Comparison of ENCODE assay signal across 11 cellular contexts in genomic region chr9:117144-117994, GRCh38. TPM values are rescaled to one million over a fixed set of nuclear protein-coding genes. Genes with fewer than 3 reads are reported as not detected.
DNase-seq lines count a peak whose midpoint lies in the region; ATAC-seq and TF ChIP-seq lines count a peak whose summit lies in the region.
"Not testable (repeated sequence)": the region's sequence is repeated elsewhere in the genome, so short reads cannot be mapped to it uniquely, and the experiment has no call there.
"Had no signal": no experiment of that assay in that cellular context is flagged by ENCODE, and none has a peak within 500 bp of the region (broad histone marks: within the 10 kb centered on the region; RNA-seq: fewer than 3 reads in every experiment).

No MANE protein-coding gene starts in this region.

- H3K9ac ChIP-seq in HUES64 (ENCODE audit: low read depth, low read length), result not testable (repeated sequence)

- not testable (repeated sequence) for H3K9me3 Mint-ChIP-seq in activated CD4-positive, alpha-beta T cell treated with anti-CD3 and anti-CD28 coated beads, Interleukin-2, amount 10 ng/mL, durations not matched to agents 7 days and 5 days; activated T-helper 17 cell treated with anti-CD3 and anti-CD28 coated beads, Interleukin-2, amount 50 U/mL, for 72 hours; central memory CD8-positive, alpha-beta T cell; natural killer cell

- intact Hi-C loops in natural killer cell (cut with micrococcal nuclease); spleen (cut with DNase I; ENCODE audit: low total_unique reads): not testable (repeated sequence)

- TF ChIP-seq POLR2A in spleen (IDR thresholded peaks at IDR 0.05), result not testable (repeated sequence)

- CTCF ChIA-PET in activated CD4-positive, alpha-beta T cell treated with anti-CD3 and anti-CD28 coated beads, Interleukin-2, amount 10 ng/mL, durations not matched to agents 7 days and 5 days (lab: Charles Lee), result not testable (repeated sequence)

- peak overlapping the region; percentile 50 for H3K4me3 Mint-ChIP-seq in activated CD4-positive, alpha-beta T cell treated with anti-CD3 and anti-CD28 coated beads, Interleukin-2, amount 10 ng/mL, durations not matched to agents 7 days and 5 days
- H3K4me3 Mint-ChIP-seq in activated T-helper 17 cell treated with anti-CD3 and anti-CD28 coated beads, Interleukin-2, amount 50 U/mL, for 72 hours, result peak overlapping the region; percentile 62
- H3K4me3 Mint-ChIP-seq in central memory CD8-positive, alpha-beta T cell, result peak overlapping the region; percentile 54
- peak overlapping the region; percentile 73 for H3K4me3 Mint-ChIP-seq in natural killer cell

- DNase-seq in activated CD4-positive, alpha-beta T cell treated with anti-CD3 and anti-CD28 coated beads, Interleukin-2, amount 10 ng/mL, durations not matched to agents 7 days and 5 days, result peak; percentile 40
- not testable (repeated sequence) for DNase-seq in central memory CD8-positive, alpha-beta T cell (ENCODE audit: low spot score in 2 of 2); iPS DF 6.9 (ENCODE audit: low read depth, low spot score); natural killer cell
- DNase-seq in spleen, result peak; percentile 84

- peaks cover 62% of the 10 kb centered on the region for H3K27me3 ChIP-seq in HUES64 (ENCODE audit: insufficient read depth, low read length)
- H3K27me3 ChIP-seq in iPS DF 6.9 (ENCODE audit: control insufficient read depth, insufficient read depth, low read length), result peaks cover 37% of the 10 kb centered on the region
- peaks cover 15 to 60% (median 48%) of the 10 kb centered on the region in 7 donors for H3K27me3 ChIP-seq in spleen (replicated peaks in 1 of 7)

- H3K27ac ChIP-seq in HUES64 (ENCODE audit: low read depth, low read length); iPS DF 6.9 (ENCODE audit: low read length); spleen: not testable (repeated sequence)

- POLR2A ChIA-PET in activated CD4-positive, alpha-beta T cell treated with anti-CD3 and anti-CD28 coated beads, Interleukin-2, amount 10 ng/mL, durations not matched to agents 7 days and 5 days (lab: Charles Lee), result not testable (repeated sequence)

- not testable (repeated sequence) for H3K36me3 ChIP-seq in HUES64 (ENCODE audit: insufficient read depth, low read length); iPS DF 6.9 (ENCODE audit: control insufficient read depth, insufficient read depth, low read length); spleen

- not testable (repeated sequence) for TF ChIP-seq CTCF in natural killer cell (IDR thresholded peaks at IDR 0.05); spleen (IDR thresholded peaks at IDR 0.05 in 8 of 11, conservative IDR thresholded peaks at IDR 0.05 in 3 of 11)

- H3K9me3 ChIP-seq in HUES64 (ENCODE audit: insufficient read depth, low read depth, low read length); iPS DF 6.9 (ENCODE audit: control insufficient read depth, insufficient read depth, low read length); spleen: not testable (repeated sequence)

- H3K36me3 Mint-ChIP-seq in activated CD4-positive, alpha-beta T cell treated with anti-CD3 and anti-CD28 coated beads, Interleukin-2, amount 10 ng/mL, durations not matched to agents 7 days and 5 days (ENCODE audit: low read depth); natural killer cell: not testable (repeated sequence)
- H3K36me3 Mint-ChIP-seq in activated T-helper 17 cell treated with anti-CD3 and anti-CD28 coated beads, Interleukin-2, amount 50 U/mL, for 72 hours (ENCODE audit: low read depth), result peaks cover 25% of the 10 kb centered on the region
- peaks cover 16% of the 10 kb centered on the region for H3K36me3 Mint-ChIP-seq in central memory CD8-positive, alpha-beta T cell (ENCODE audit: insufficient read depth)

- H3K27ac Mint-ChIP-seq in activated CD4-positive, alpha-beta T cell treated with anti-CD3 and anti-CD28 coated beads, Interleukin-2, amount 10 ng/mL, durations not matched to agents 7 days and 5 days, result peak overlapping the region; percentile 33
- H3K27ac Mint-ChIP-seq in activated T-helper 17 cell treated with anti-CD3 and anti-CD28 coated beads, Interleukin-2, amount 50 U/mL, for 72 hours; central memory CD8-positive, alpha-beta T cell (ENCODE audit: low read depth); natural killer cell: not testable (repeated sequence)

- WGBS in HUES64, result 1% methylated on average over 63 of the region's 71 CpGs
- no CpG with 5 or more reads among the region's 71 CpGs for WGBS in iPS DF 6.9 (ENCODE audit: insufficient coverage, insufficient read length)
- WGBS in spleen, 5 donors, result 2 to 4% (median 2%) methylated on average over 10 to 67 of the region's 71 CpGs

- H3K4me3 ChIP-seq in HUES64 (ENCODE audit: low read length) (peak overlapping the region; percentile 39), iPS DF 6.9 (ENCODE audit: low read length) (peak overlapping the region; percentile 25; the same call in 1 of the 2 replicates), spleen (peak overlapping the region in 2 of 8 donors; percentile 13 to 45)

- peaks cover 27% of the 10 kb centered on the region for H3K4me1 Mint-ChIP-seq in activated CD4-positive, alpha-beta T cell treated with anti-CD3 and anti-CD28 coated beads, Interleukin-2, amount 10 ng/mL, durations not matched to agents 7 days and 5 days
- H3K4me1 Mint-ChIP-seq in activated T-helper 17 cell treated with anti-CD3 and anti-CD28 coated beads, Interleukin-2, amount 50 U/mL, for 72 hours; central memory CD8-positive, alpha-beta T cell: not testable (repeated sequence)
- peaks cover 12 to 15% of the 10 kb centered on the region in 2 donors for H3K4me1 Mint-ChIP-seq in natural killer cell

- not testable (repeated sequence) for H3K4me1 ChIP-seq in HUES64 (ENCODE audit: insufficient read depth, low read length); iPS DF 6.9 (ENCODE audit: control insufficient read depth, insufficient read depth, low read length)
- peaks cover 5 to 48% (median 29%) of the 10 kb centered on the region in 6 donors for H3K4me1 ChIP-seq in spleen

- not testable (repeated sequence) for ATAC-seq in activated T-helper 17 cell treated with anti-CD3 and anti-CD28 coated beads, Interleukin-2, amount 50 U/mL, for 72 hours (replicated peaks); central memory CD8-positive, alpha-beta T cell (replicated peaks; ENCODE audit: extremely low read depth, poor library complexity, severe bottlenecking); natural killer cell

- peaks cover 45% of the 10 kb centered on the region for H3K27me3 Mint-ChIP-seq in activated CD4-positive, alpha-beta T cell treated with anti-CD3 and anti-CD28 coated beads, Interleukin-2, amount 10 ng/mL, durations not matched to agents 7 days and 5 days
- peaks cover 22% of the 10 kb centered on the region for H3K27me3 Mint-ChIP-seq in activated T-helper 17 cell treated with anti-CD3 and anti-CD28 coated beads, Interleukin-2, amount 50 U/mL, for 72 hours
- H3K27me3 Mint-ChIP-seq in central memory CD8-positive, alpha-beta T cell, result peaks cover 23% of the 10 kb centered on the region
- H3K27me3 Mint-ChIP-seq in natural killer cell (ENCODE audit: low read depth in 2 of 2), result peaks cover 15 to 24% of the 10 kb centered on the region in 2 donors

RNA-seq across cellular contexts. Expression of gene FOXD4, which starts 0.8 kb away (rescaled TPM):
- polyA plus RNA-seq in HUES64 (2013, experiment 1 of 2), result 0.10 TPM
- polyA plus RNA-seq in HUES64 (2013, experiment 2 of 2), result 0.13 TPM
- total RNA-seq in activated CD4-positive, alpha-beta T cell treated with anti-CD3 and anti-CD28 coated beads, Interleukin-2, amount 10 ng/mL, durations not matched to agents 7 days and 5 days, result under 1 TPM; 0.71 to 0.92 TPM
- under 1 TPM; 0.22 to 0.24 TPM for total RNA-seq in activated T-helper 17 cell treated with anti-CD3 and anti-CD28 coated beads, Interleukin-2, amount 50 U/mL, for 72 hours
- total RNA-seq in natural killer cell (not detected), spleen (1 to 10 TPM in 1 of 7 donors, under 1 TPM in 6; 0.27 to 1.7 (median 0.42) TPM)
- under 1 TPM; 0.20 to 0.42 (median 0.37) TPM for polyA plus RNA-seq in spleen
- total RNA-seq: CD8-positive, alpha-beta T cell; G401; PC-9; suprapubic skin had no signal
